In genomic region chr9:89978185-89978584, GRCh38 we compare ENCODE assay signal across 10 cellular contexts.
A peak's percentile ranks its signal among the peaks of the same experiment; 100 is the strongest.
DNase-seq lines count a peak whose midpoint lies in the region; ATAC-seq, FAIRE-seq and TF ChIP-seq lines count a peak whose summit lies in the region.
"Had no signal": no experiment of that assay in that cellular context is flagged by ENCODE, and none has a peak within 500 bp of the region (broad histone marks: within the 10 kb centered on the region; RNA-seq: fewer than 3 reads in every experiment).

No MANE protein-coding gene starts in this region.

- WGBS in body of pancreas, 2 donors: 9 to 12% methylated on average over 4 of the region's 4 CpGs

- H3K4me3 ChIP-seq in HEK293 (ENCODE audit: low read depth, low read length) (no peak overlapping the region), body of pancreas (no peak overlapping the region), keratinocyte (ENCODE audit: control insufficient read depth in 2 of 3, extremely low read depth in 1 of 3, insufficient read depth in 2 of 3, low read depth in 1 of 3, low read length in 3 of 3) (no peak overlapping the region)
- no peak overlapping the region for H3K4me3 ChIP-seq in CD4-positive, alpha-beta memory T cell (ENCODE audit: low read length in 2 of 2)

- no peak for TF ChIP-seq POLR2A in body of pancreas (IDR thresholded peaks at IDR 0.05)

- H3K36me3 ChIP-seq in HEK293 (ENCODE audit: control insufficient read depth in 2 of 2, insufficient read depth in 1 of 2, low read length in 2 of 2) (no peaks in the 10 kb centered on the region), body of pancreas (replicated peaks in 1 of 2; ENCODE audit: insufficient read depth in 1 of 2, low read depth in 2 of 2) (no peaks in the 10 kb centered on the region), keratinocyte (ENCODE audit: control insufficient read depth in 2 of 2, extremely low read depth in 1 of 2, insufficient read depth in 2 of 2, low read length in 2 of 2) (no peaks in the 10 kb centered on the region)
- no peaks in the 10 kb centered on the region for H3K36me3 ChIP-seq in CD4-positive, alpha-beta memory T cell (ENCODE audit: insufficient read depth, low read length)

- H3K4me1 ChIP-seq in HEK293 (ENCODE audit: control insufficient read depth, insufficient read depth, low read length): no peaks in the 10 kb centered on the region
- H3K4me1 ChIP-seq in body of pancreas: no peaks in the 10 kb centered on the region
- H3K4me1 ChIP-seq in keratinocyte (ENCODE audit: control insufficient read depth, extremely low read depth, insufficient read depth, low read length): no peaks in the 10 kb centered on the region
- no peaks in the 10 kb centered on the region for H3K4me1 ChIP-seq in CD4-positive, alpha-beta memory T cell (ENCODE audit: insufficient read depth, low read length)
- H3K4me1 ChIP-seq: Caco-2 had no signal

- TF ChIP-seq CTCF in 22Rv1 (IDR thresholded peaks at IDR 0.05): peak; percentile 30
- TF ChIP-seq CTCF in HEK293 (tag by site-specific recombination; IDR thresholded peaks at IDR 0.05): no peak
- TF ChIP-seq CTCF in body of pancreas (IDR thresholded peaks at IDR 0.05): peak; percentile 26 to 72 (median 62)
- TF ChIP-seq CTCF in keratinocyte (optimal IDR thresholded peaks at IDR 0.05 in 1 of 3, IDR thresholded peaks at IDR 0.05 in 1 of 3, conservative IDR thresholded peaks at IDR 0.05 in 1 of 3; ENCODE audit: extremely low read depth in 1 of 3, insufficient read depth in 2 of 3, low read length in 3 of 3): peak; percentile 48 to 51 (median 50)

- no peaks in the 10 kb centered on the region for H3K4me1 Mint-ChIP-seq in CD4-positive, alpha-beta memory T cell

- DNase-seq in body of pancreas (peak; percentile 40 to 61 (median 51)), keratinocyte (ENCODE audit: low read depth, low spot score) (no peak), DMS79 treated with DMSO at 0.1 percent for 48 hours (lab: John Stamatoyannopoulos, UW) (no peak), RPMI8226 (no peak)
- no peak for DNase-seq in stimulated activated CD8-positive, alpha-beta memory T cell treated with anti-CD3 and anti-CD28 coated beads, Interleukin-4, amount 100 ng/mL, for 48 hours
- no peak for DNase-seq in CD4-positive, alpha-beta memory T cell
- DNase-seq: naive thymus-derived CD8-positive, alpha-beta T cell had no signal

- no peaks in the 10 kb centered on the region for H3K9me3 ChIP-seq in HEK293 (ENCODE audit: control insufficient read depth, insufficient read depth, low read depth, low read length)
- H3K9me3 ChIP-seq in body of pancreas: no peaks in the 10 kb centered on the region
- H3K9me3 ChIP-seq in keratinocyte (ENCODE audit: control insufficient read depth, low read depth, low read length): no peaks in the 10 kb centered on the region
- no peaks in the 10 kb centered on the region for H3K9me3 ChIP-seq in CD4-positive, alpha-beta memory T cell (ENCODE audit: control insufficient read depth in 1 of 2, low read length in 2 of 2)
- H3K9me3 ChIP-seq: Caco-2 had no signal

- no peaks in the 10 kb centered on the region for H3K9me1 ChIP-seq in keratinocyte (ENCODE audit: control insufficient read depth, extremely low read depth, insufficient read depth, low read length)

- POLR2A ChIA-PET in HEK293 (lab: Yijun Ruan, JAX): interaction anchor here (1.0 kb wide), 1 partner anchor 374 kb away, joined by 3 read pairs; the partner anchor contains the start of gene GADD45G
- POLR2A ChIA-PET in CD4-positive, alpha-beta memory T cell (lab: Charles Lee; ENCODE audit: partially characterized antibody): no interaction called here

- peak; percentile 43 for FAIRE-seq in keratinocyte (lab: Jason Lieb, UNC)

- no peak overlapping the region for H2AFZ ChIP-seq in keratinocyte (ENCODE audit: control insufficient read depth, low read length)

- H3K79me2 ChIP-seq in keratinocyte (ENCODE audit: control insufficient read depth, insufficient read depth, low read length): no peaks in the 10 kb centered on the region

- H4K20me1 ChIP-seq in keratinocyte (ENCODE audit: control insufficient read depth, extremely low read depth, insufficient read depth, low read length): no peaks in the 10 kb centered on the region

- no peak overlapping the region for H3K4me2 ChIP-seq in keratinocyte (ENCODE audit: control insufficient read depth, extremely low read depth, insufficient read depth, low read depth, low read length)

- H3K36me3 Mint-ChIP-seq in CD4-positive, alpha-beta memory T cell: no peaks in the 10 kb centered on the region
- H3K36me3 Mint-ChIP-seq: naive thymus-derived CD8-positive, alpha-beta T cell had no signal

- H3K4me3 Mint-ChIP-seq in CD4-positive, alpha-beta memory T cell: no peak overlapping the region
- H3K4me3 Mint-ChIP-seq: naive thymus-derived CD8-positive, alpha-beta T cell had no signal

- CTCF ChIA-PET in HEK293 (lab: Yijun Ruan, JAX): interaction anchor here (0.6 to 1.7 kb wide), 8 partner anchors 11 to 385 kb away, joined by 3 to 9 read pairs (median 4); no protein-coding TSS in a partner anchor
- CTCF ChIA-PET in CD4-positive, alpha-beta memory T cell (lab: Charles Lee; ENCODE audit: partially characterized antibody): no interaction called here

- dilution Hi-C loops in keratinocyte (cut with MboI; ENCODE audit: extremely low pct_ligation_motif_present, low sequenced_read_pairs): no loop called here

- H3K27ac ChIP-seq in 22Rv1 (no peak overlapping the region), HEK293 (ENCODE audit: extremely low read depth, low read depth, low read length) (no peak overlapping the region), body of pancreas (no peak overlapping the region), keratinocyte (ENCODE audit: control insufficient read depth, insufficient read depth, low read length) (no peak overlapping the region)
- no peak overlapping the region for H3K27ac ChIP-seq in CD4-positive, alpha-beta memory T cell (ENCODE audit: low read depth, low read length)

- H3K27ac Mint-ChIP-seq in CD4-positive, alpha-beta memory T cell: no peak overlapping the region
- H3K27ac Mint-ChIP-seq: naive thymus-derived CD8-positive, alpha-beta T cell had no signal

- intact Hi-C loops in body of pancreas (cut with DNase I): no loop called here
- intact Hi-C loops in CD4-positive, alpha-beta memory T cell (cut with micrococcal nuclease): no loop called here

- H3K27me3 ChIP-seq in body of pancreas (no peaks in the 10 kb centered on the region), keratinocyte (ENCODE audit: control insufficient read depth, extremely low read depth, insufficient read depth, low read length) (peaks cover 8% of the 10 kb centered on the region)
- H3K27me3 ChIP-seq in CD4-positive, alpha-beta memory T cell (ENCODE audit: insufficient read depth, low read length): no peaks in the 10 kb centered on the region

- H3K27me3 Mint-ChIP-seq in CD4-positive, alpha-beta memory T cell: peaks cover 6 to 20% of the 10 kb centered on the region in 2 donors

- no peak overlapping the region for H3K9ac ChIP-seq in keratinocyte (ENCODE audit: control insufficient read depth, extremely low read depth, insufficient read depth, low read length)

- H3K9me3 Mint-ChIP-seq in CD4-positive, alpha-beta memory T cell: no peaks in the 10 kb centered on the region
- H3K9me3 Mint-ChIP-seq: naive thymus-derived CD8-positive, alpha-beta T cell had no signal

- peak; percentile 68 for ATAC-seq in body of pancreas
- ATAC-seq: naive thymus-derived CD8-positive, alpha-beta T cell had no signal

TF ChIP-seq in HEK293, 187 proteins besides CTCF, POLR2A, EP300 and RAD21:
- peak; percentile 36; the same call in 1 of the 2 replicates for TF ChIP-seq ZBTB17 (tag by site-specific recombination; IDR thresholded peaks at IDR 0.05)
- no peak for TF ChIP-seq ZNF560 (tag by site-specific recombination; IDR thresholded peaks at IDR 0.05; ENCODE audit: borderline replicate concordance)

Comparison
In these comparisons a context has a peak if more than half of its experiments do, and no peak if none do; other contexts are left out.
1. DNase-seq: peak in body of pancreas (4 of 4); none in keratinocyte (single experiment), DMS79 treated with DMSO at 0.1 percent for 48 hours (single experiment), stimulated activated CD8-positive, alpha-beta memory T cell treated with anti-CD3 and anti-CD28 coated beads, Interleukin-4, amount 100 ng/mL, for 48 hours (single experiment), RPMI8226 (single experiment) and CD4-positive, alpha-beta memory T cell (0 of 5).